22 cellular contexts compared by ENCODE assay signal in the genomic region with DNA sequence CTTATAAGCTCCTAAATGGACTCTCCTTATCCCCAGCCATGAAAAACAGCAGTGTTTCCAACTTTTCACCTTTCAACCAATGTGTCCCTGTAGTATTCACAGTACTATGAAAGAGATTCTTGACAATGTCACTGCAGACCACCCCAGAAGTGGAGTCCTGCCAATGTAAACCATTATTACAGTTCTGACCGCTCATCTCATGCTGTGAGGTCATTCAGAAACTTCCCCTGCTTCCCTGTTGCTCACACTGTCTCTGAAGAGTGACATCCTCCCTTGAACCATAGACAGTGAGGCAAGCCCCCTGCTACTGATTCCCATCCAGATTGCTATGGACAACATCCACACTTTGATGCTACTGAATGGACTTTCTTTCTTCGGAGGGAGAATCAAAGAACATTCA.
DNase-seq lines count a peak whose midpoint lies in the region; ATAC-seq and TF ChIP-seq lines count a peak whose summit lies in the region.
"Had no signal": no experiment of that assay in that cellular context is flagged by ENCODE, and none has a peak within 500 bp of the region (broad histone marks: within the 10 kb centered on the region; RNA-seq: fewer than 3 reads in every experiment).

No MANE protein-coding gene starts in this region.

- H3K9me3 ChIP-seq in sigmoid colon, result no peaks in the 10 kb centered on the region
- H3K9me3 ChIP-seq: adrenal gland, left lung, prostate gland had no signal

- TF ChIP-seq CTCF in astrocyte of the spinal cord (IDR thresholded peaks at IDR 0.05; ENCODE audit: low read depth, low read length) (no peak), fibroblast of villous mesenchyme (IDR thresholded peaks at IDR 0.05; ENCODE audit: insufficient read depth, low read depth, low read length) (no peak), sigmoid colon (IDR thresholded peaks at IDR 0.05) (no peak)

- DNase-seq in HCEC 1CT (peak; percentile 12), astrocyte of the spinal cord (ENCODE audit: low read depth, low spot score) (peak; percentile 84), fibroblast of villous mesenchyme (ENCODE audit: low read depth) (peak; percentile 12), retina (peak; percentile 42), Right ventricle myocardium inferior (ENCODE audit: missing footprints) (no peak), sigmoid colon (no peak)
- no peak for DNase-seq in stimulated activated naive CD4-positive, alpha-beta T cell (lab: John Stamatoyannopoulos, UW)
- DNase-seq: activated CD4-positive, alpha-beta memory T cell treated with anti-CD3 and anti-CD28 coated beads, Interleukin-2, amount 10 ng/mL, durations not matched to agents 7 days and 5 days; adrenal gland; AML-193; GM23248; hypothalamus; left lung; MM.1S; NCI-H1930; NCI-H510A treated with DMSO at 0.1 percent for 48 hours; substantia nigra had no signal

- H3K27ac ChIP-seq in sigmoid colon, result no peak overlapping the region
- H3K27ac ChIP-seq: adrenal gland, GM23248, left lung, prostate gland, VCaP had no signal

- intact Hi-C loops in Right ventricle myocardium inferior (cut with DNase I), result no loop called here
- intact Hi-C loops in sigmoid colon (cut with DNase I), result no loop called here

- ATAC-seq in HG03135 (IDR thresholded peaks at IDR 0.05; ENCODE audit: unreplicated experiment), result no peak
- ATAC-seq in Right ventricle myocardium inferior, result no peak
- ATAC-seq: esophagus mucosa, left lung, Panc1 had no signal

- H3K36me3 ChIP-seq in sigmoid colon, result no peaks in the 10 kb centered on the region
- H3K36me3 ChIP-seq: adrenal gland, left lung, prostate gland had no signal

- H3K4me3 ChIP-seq in astrocyte of the spinal cord (ENCODE audit: low read depth, low read length) (no peak overlapping the region), fibroblast of villous mesenchyme (ENCODE audit: low read depth, low read length) (no peak overlapping the region), sigmoid colon (no peak overlapping the region)
- H3K4me3 ChIP-seq: adrenal gland, GM23248, left lung, prostate gland had no signal

- no peak for TF ChIP-seq EP300 in sigmoid colon (IDR thresholded peaks at IDR 0.05)

- in situ Hi-C loops in astrocyte of the spinal cord (cut with HindIII; ENCODE audit: low sequenced_read_pairs), result no loop called here

- H3K4me1 ChIP-seq in sigmoid colon, result no peaks in the 10 kb centered on the region
- H3K4me1 ChIP-seq: adrenal gland, left lung, prostate gland had no signal

- no peaks in the 10 kb centered on the region for H3K27me3 ChIP-seq in sigmoid colon
- H3K27me3 ChIP-seq: adrenal gland, left lung had no signal

- WGBS in sigmoid colon, 2 donors, result 65 to 74% methylated on average over 2 of the region's 2 CpGs

- no peak for TF ChIP-seq POLR2A in sigmoid colon (IDR thresholded peaks at IDR 0.05)

Comparison
In these comparisons a context has a peak if more than half of its experiments do, and no peak if none do; other contexts are left out.
1. DNase-seq: peak in HCEC 1CT (single experiment), astrocyte of the spinal cord (single experiment), fibroblast of villous mesenchyme (single experiment) and retina (single experiment); none in stimulated activated naive CD4-positive, alpha-beta T cell (0 of 6), Right ventricle myocardium inferior (single experiment) and sigmoid colon (single experiment).